In the genomic region with DNA sequence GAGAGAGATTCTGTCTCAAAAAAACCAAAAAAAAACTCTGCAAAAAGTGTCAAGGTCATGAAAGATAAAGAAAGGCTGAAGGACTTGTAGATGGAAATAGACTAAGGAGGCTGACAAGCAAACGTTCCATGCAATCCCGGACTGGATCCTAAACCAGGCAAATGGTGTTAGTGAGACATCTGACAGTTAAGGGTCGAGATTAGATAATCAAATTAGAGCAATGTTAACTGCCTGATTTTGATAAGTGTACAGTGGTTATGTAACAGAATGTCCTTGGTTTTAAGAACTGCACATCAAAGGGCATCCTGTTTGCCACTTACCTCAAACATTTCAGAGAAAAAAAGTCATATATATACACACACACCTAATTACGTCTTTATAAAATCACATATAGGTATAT, we compare ENCODE assay signal across 22 cellular contexts. TPM values are rescaled to one million over a fixed set of nuclear protein-coding genes. Genes with fewer than 3 reads are reported as not detected.
DNase-seq lines count a peak whose midpoint lies in the region; ATAC-seq and TF ChIP-seq lines count a peak whose summit lies in the region.
"Had no signal": no experiment of that assay in that cellular context is flagged by ENCODE, and none has a peak within 500 bp of the region (broad histone marks: within the 10 kb centered on the region; RNA-seq: fewer than 3 reads in every experiment).

No MANE protein-coding gene starts in this region.

- H3K27me3 Mint-ChIP-seq in activated CD4-positive, alpha-beta T cell treated with anti-CD3 and anti-CD28 coated beads for 36 hours, result no peaks in the 10 kb centered on the region
- H3K27me3 Mint-ChIP-seq in CD4-positive, alpha-beta memory T cell, result no peaks in the 10 kb centered on the region
- H3K27me3 Mint-ChIP-seq in activated CD8-positive, alpha-beta T cell treated with anti-CD3 and anti-CD28 coated beads for 36 hours, result no peaks in the 10 kb centered on the region
- H3K27me3 Mint-ChIP-seq in effector memory CD8-positive, alpha-beta T cell, result no peaks in the 10 kb centered on the region
- H3K27me3 Mint-ChIP-seq in activated CD8-positive, alpha-beta memory T cell treated with anti-CD3 and anti-CD28 coated beads, Interleukin-2, amount 10 ng/mL, durations not matched to agents 7 days and 5 days, result no peaks in the 10 kb centered on the region

- H3K36me3 ChIP-seq in CD4-positive, alpha-beta memory T cell (ENCODE audit: insufficient read depth, low read length), result peaks cover 7% of the 10 kb centered on the region

- DNase-seq in activated CD4-positive, alpha-beta T cell treated with anti-CD3 and anti-CD28 coated beads for 36 hours, result no peak
- no peak for DNase-seq in activated CD4-positive, alpha-beta T cell treated with anti-CD3 and anti-CD28 coated beads, Interleukin-2, amount 50 U/mL, for 1 hour
- peak; percentile 47 to 78 (median 71) for DNase-seq in CD4-positive, alpha-beta memory T cell
- no peak for DNase-seq in activated CD8-positive, alpha-beta T cell treated with anti-CD3 and anti-CD28 coated beads for 36 hours
- no peak for DNase-seq in effector memory CD8-positive, alpha-beta T cell
- no peak for DNase-seq in activated CD8-positive, alpha-beta memory T cell treated with anti-CD3 and anti-CD28 coated beads, Interleukin-2, amount 10 ng/mL, durations not matched to agents 7 days and 5 days
- DNase-seq: activated CD4-positive, CD25-positive, alpha-beta regulatory T cell treated with anti-CD3 and anti-CD28 coated beads, Interleukin-2, amount 50 U/mL, for 72 hours; effector CD4-positive, alpha-beta T cell; HFFc6; Kasumi-1; left ventricle myocardium superior; NCI-H1694; NCI-H510A; NK-92 treated with Interleukin-12 subunit alpha and Interleukin-12 subunit beta, amount 100 ng/mL, for 24 hours; nucleus accumbens; PC-9 had no signal

- peak overlapping the region; percentile 14 for H3K27ac ChIP-seq in CD4-positive, alpha-beta memory T cell (ENCODE audit: low read depth, low read length)
- H3K27ac ChIP-seq: PC-9, tibial nerve had no signal

- H3K4me1 ChIP-seq in CD4-positive, alpha-beta memory T cell (ENCODE audit: insufficient read depth, low read length), result peaks cover 46% of the 10 kb centered on the region

- peaks cover 31% of the 10 kb centered on the region for H3K4me1 Mint-ChIP-seq in activated CD4-positive, alpha-beta T cell treated with anti-CD3 and anti-CD28 coated beads for 36 hours
- peaks cover 29 to 56% (median 44%) of the 10 kb centered on the region in 4 donors for H3K4me1 Mint-ChIP-seq in CD4-positive, alpha-beta memory T cell
- H3K4me1 Mint-ChIP-seq in activated CD8-positive, alpha-beta T cell treated with anti-CD3 and anti-CD28 coated beads for 36 hours (ENCODE audit: low read depth), result peaks cover 23% of the 10 kb centered on the region
- peaks cover 16 to 25% of the 10 kb centered on the region in 2 donors for H3K4me1 Mint-ChIP-seq in effector memory CD8-positive, alpha-beta T cell (ENCODE audit: low read depth in 2 of 2)
- peaks cover 22% of the 10 kb centered on the region for H3K4me1 Mint-ChIP-seq in activated CD8-positive, alpha-beta memory T cell treated with anti-CD3 and anti-CD28 coated beads, Interleukin-2, amount 10 ng/mL, durations not matched to agents 7 days and 5 days

- H3K4me3 ChIP-seq in CD4-positive, alpha-beta memory T cell (ENCODE audit: low read length in 2 of 2), result peak overlapping the region in 1 of 2 donors; percentile 2
- H3K4me3 ChIP-seq: GM23338, PC-9, tibial nerve had no signal

- POLR2A ChIA-PET in activated CD4-positive, alpha-beta T cell treated with anti-CD3 and anti-CD28 coated beads for 36 hours (lab: Charles Lee), result no interaction called here
- POLR2A ChIA-PET in CD4-positive, alpha-beta memory T cell (lab: Charles Lee; ENCODE audit: partially characterized antibody), result interaction anchor here (0.6 to 2.2 kb wide), 3 partner anchors 9 to 36 kb away, joined by 3 to 6 read pairs (median 3); a partner anchor contains a TSS
- POLR2A ChIA-PET in activated CD8-positive, alpha-beta T cell treated with anti-CD3 and anti-CD28 coated beads for 36 hours (lab: Charles Lee), result interaction anchor here (1.0 to 1.7 kb wide), 2 partner anchors 12 to 22 kb away, joined by 3 read pairs; no protein-coding TSS in a partner anchor

- H3K27ac Mint-ChIP-seq in activated CD4-positive, alpha-beta T cell treated with anti-CD3 and anti-CD28 coated beads for 36 hours, result peak overlapping the region; percentile 27
- H3K27ac Mint-ChIP-seq in CD4-positive, alpha-beta memory T cell, result peak overlapping the region; percentile 92 to 99 (median 98)
- peak overlapping the region; percentile 46 for H3K27ac Mint-ChIP-seq in activated CD8-positive, alpha-beta T cell treated with anti-CD3 and anti-CD28 coated beads for 36 hours
- peak overlapping the region; percentile 51 to 62 for H3K27ac Mint-ChIP-seq in effector memory CD8-positive, alpha-beta T cell
- no peak overlapping the region for H3K27ac Mint-ChIP-seq in activated CD8-positive, alpha-beta memory T cell treated with anti-CD3 and anti-CD28 coated beads, Interleukin-2, amount 10 ng/mL, durations not matched to agents 7 days and 5 days
- H3K27ac Mint-ChIP-seq: brain, GM23338, HFFc6 had no signal

- intact Hi-C loops in activated CD4-positive, alpha-beta T cell treated with anti-CD3 and anti-CD28 coated beads for 36 hours (cut with DNase I, micrococcal nuclease), result no loop called here
- intact Hi-C loops in CD4-positive, alpha-beta memory T cell (cut with micrococcal nuclease), result no loop called here
- intact Hi-C loops in activated CD8-positive, alpha-beta T cell treated with anti-CD3 and anti-CD28 coated beads for 36 hours (cut with micrococcal nuclease), result no loop called here

- no peak for TF ChIP-seq CTCF in activated CD8-positive, alpha-beta T cell treated with anti-CD3 and anti-CD28 coated beads for 36 hours (IDR thresholded peaks at IDR 0.05)

- peaks cover 12% of the 10 kb centered on the region for H3K36me3 Mint-ChIP-seq in activated CD4-positive, alpha-beta T cell treated with anti-CD3 and anti-CD28 coated beads for 36 hours (ENCODE audit: low read depth)
- H3K36me3 Mint-ChIP-seq in CD4-positive, alpha-beta memory T cell, result peaks cover 9 to 18% of the 10 kb centered on the region in 2 donors
- peaks cover 16% of the 10 kb centered on the region for H3K36me3 Mint-ChIP-seq in activated CD8-positive, alpha-beta T cell treated with anti-CD3 and anti-CD28 coated beads for 36 hours (ENCODE audit: low read depth)
- peaks cover 31% of the 10 kb centered on the region for H3K36me3 Mint-ChIP-seq in effector memory CD8-positive, alpha-beta T cell (ENCODE audit: insufficient read depth)
- H3K36me3 Mint-ChIP-seq in activated CD8-positive, alpha-beta memory T cell treated with anti-CD3 and anti-CD28 coated beads, Interleukin-2, amount 10 ng/mL, durations not matched to agents 7 days and 5 days, result peaks cover 13% of the 10 kb centered on the region

- H3K9me3 Mint-ChIP-seq in activated CD4-positive, alpha-beta T cell treated with anti-CD3 and anti-CD28 coated beads for 36 hours (ENCODE audit: low read depth), result no peaks in the 10 kb centered on the region
- H3K9me3 Mint-ChIP-seq in CD4-positive, alpha-beta memory T cell, result peaks cover 0 to 2% (median 0%) of the 10 kb centered on the region in 8 donors
- H3K9me3 Mint-ChIP-seq in activated CD8-positive, alpha-beta T cell treated with anti-CD3 and anti-CD28 coated beads for 36 hours, result peaks cover 1% of the 10 kb centered on the region
- no peaks in the 10 kb centered on the region for H3K9me3 Mint-ChIP-seq in effector memory CD8-positive, alpha-beta T cell
- H3K9me3 Mint-ChIP-seq in activated CD8-positive, alpha-beta memory T cell treated with anti-CD3 and anti-CD28 coated beads, Interleukin-2, amount 10 ng/mL, durations not matched to agents 7 days and 5 days (ENCODE audit: low read depth), result no peaks in the 10 kb centered on the region
- H3K9me3 Mint-ChIP-seq: HFFc6 had no signal

- CTCF ChIA-PET in activated CD4-positive, alpha-beta T cell treated with anti-CD3 and anti-CD28 coated beads for 36 hours (lab: Charles Lee), result no interaction called here
- CTCF ChIA-PET in CD4-positive, alpha-beta memory T cell (lab: Charles Lee; ENCODE audit: partially characterized antibody), result interaction anchor here (0.9 to 2.2 kb wide), 3 partner anchors 28 to 42 kb away, joined by 3 to 17 read pairs (median 4); no protein-coding TSS in a partner anchor
- CTCF ChIA-PET in activated CD8-positive, alpha-beta T cell treated with anti-CD3 and anti-CD28 coated beads for 36 hours (lab: Charles Lee), result no interaction called here
- CTCF ChIA-PET in activated CD8-positive, alpha-beta memory T cell treated with anti-CD3 and anti-CD28 coated beads, Interleukin-2, amount 10 ng/mL, durations not matched to agents 7 days and 5 days (lab: Charles Lee), result no interaction called here

- no peak for ATAC-seq in activated CD4-positive, alpha-beta T cell treated with anti-CD3 and anti-CD28 coated beads for 36 hours
- no peak for ATAC-seq in activated CD8-positive, alpha-beta T cell treated with anti-CD3 and anti-CD28 coated beads for 36 hours
- ATAC-seq in effector memory CD8-positive, alpha-beta T cell (replicated peaks), result no peak
- ATAC-seq in activated CD8-positive, alpha-beta memory T cell treated with anti-CD3 and anti-CD28 coated beads, Interleukin-2, amount 10 ng/mL, durations not matched to agents 7 days and 5 days, result no peak
- ATAC-seq in GM18858 (IDR thresholded peaks at IDR 0.05; ENCODE audit: unreplicated experiment), result no peak
- no peak for ATAC-seq in HG02642 (IDR thresholded peaks at IDR 0.05; ENCODE audit: poor library complexity, unreplicated experiment)
- ATAC-seq: GM23338, left ventricle myocardium superior, Right ventricle myocardium inferior had no signal

- H3K9me3 ChIP-seq in CD4-positive, alpha-beta memory T cell (ENCODE audit: control insufficient read depth in 1 of 2, low read length in 2 of 2), result no peaks in the 10 kb centered on the region
- H3K9me3 ChIP-seq: tibial nerve had no signal

- H3K4me3 Mint-ChIP-seq in activated CD4-positive, alpha-beta T cell treated with anti-CD3 and anti-CD28 coated beads for 36 hours, result no peak overlapping the region
- H3K4me3 Mint-ChIP-seq in CD4-positive, alpha-beta memory T cell, result peak overlapping the region; percentile 8 to 75 (median 70)
- H3K4me3 Mint-ChIP-seq in activated CD8-positive, alpha-beta T cell treated with anti-CD3 and anti-CD28 coated beads for 36 hours, result no peak overlapping the region
- H3K4me3 Mint-ChIP-seq in effector memory CD8-positive, alpha-beta T cell, result peak overlapping the region in 1 of 2 donors; percentile 11
- no peak overlapping the region for H3K4me3 Mint-ChIP-seq in activated CD8-positive, alpha-beta memory T cell treated with anti-CD3 and anti-CD28 coated beads, Interleukin-2, amount 10 ng/mL, durations not matched to agents 7 days and 5 days
- H3K4me3 Mint-ChIP-seq: GM23338, HFFc6 had no signal

- H3K27me3 ChIP-seq in CD4-positive, alpha-beta memory T cell (ENCODE audit: insufficient read depth, low read length), result no peaks in the 10 kb centered on the region
- H3K27me3 ChIP-seq: tibial nerve had no signal

RNA-seq across cellular contexts. Expression of a gene that starts 3.5 kb away (rescaled TPM):
- total RNA-seq in activated CD4-positive, alpha-beta T cell treated with anti-CD3 and anti-CD28 coated beads for 36 hours, result 1,000 to 10,000 TPM; 1,919 to 2,242 TPM
- 100 to 1,000 TPM; 289 to 333 TPM for total RNA-seq in CD4-positive, alpha-beta memory T cell
- polyA plus RNA-seq in CD4-positive, alpha-beta memory T cell, result 100 to 1,000 TPM; 750 to 868 TPM
- total RNA-seq in activated CD8-positive, alpha-beta T cell treated with anti-CD3 and anti-CD28 coated beads for 36 hours, result 1,000 to 10,000 TPM; 2,177 to 2,247 TPM
- 1,000 to 10,000 TPM; 1,047 to 1,473 TPM for total RNA-seq in activated CD8-positive, alpha-beta memory T cell treated with anti-CD3 and anti-CD28 coated beads, Interleukin-2, amount 10 ng/mL, durations not matched to agents 7 days and 5 days

RNA-seq across cellular contexts. Expression of a gene that starts 29.4 kb away (rescaled TPM):
- 10 to 100 TPM; 13.1 to 16.2 TPM for total RNA-seq in activated CD4-positive, alpha-beta T cell treated with anti-CD3 and anti-CD28 coated beads for 36 hours
- 10 to 100 TPM; 30.2 to 35.3 TPM for total RNA-seq in CD4-positive, alpha-beta memory T cell
- polyA plus RNA-seq in CD4-positive, alpha-beta memory T cell, result 10 to 100 TPM; 12.1 to 12.9 TPM
- total RNA-seq in activated CD8-positive, alpha-beta T cell treated with anti-CD3 and anti-CD28 coated beads for 36 hours, result 10 to 100 TPM; 11.8 to 12.4 TPM
- total RNA-seq in activated CD8-positive, alpha-beta memory T cell treated with anti-CD3 and anti-CD28 coated beads, Interleukin-2, amount 10 ng/mL, durations not matched to agents 7 days and 5 days, result 10 to 100 TPM; 17.2 to 17.8 TPM

Comparison
In these comparisons a context has a peak if more than half of its experiments do, and no peak if none do; other contexts are left out.
1. DNase-seq: peak in CD4-positive, alpha-beta memory T cell (5 of 5); none in activated CD4-positive, alpha-beta T cell treated with anti-CD3 and anti-CD28 coated beads for 36 hours (single experiment), activated CD4-positive, alpha-beta T cell treated with anti-CD3 and anti-CD28 coated beads, Interleukin-2, amount 50 U/mL, for 1 hour (single experiment), activated CD8-positive, alpha-beta T cell treated with anti-CD3 and anti-CD28 coated beads for 36 hours (single experiment), effector memory CD8-positive, alpha-beta T cell (0 of 3) and activated CD8-positive, alpha-beta memory T cell treated with anti-CD3 and anti-CD28 coated beads, Interleukin-2, amount 10 ng/mL, durations not matched to agents 7 days and 5 days (single experiment).
2. H3K4me3 Mint-ChIP-seq: peak in CD4-positive, alpha-beta memory T cell (8 of 8); none in activated CD4-positive, alpha-beta T cell treated with anti-CD3 and anti-CD28 coated beads for 36 hours (single experiment), activated CD8-positive, alpha-beta T cell treated with anti-CD3 and anti-CD28 coated beads for 36 hours (single experiment) and activated CD8-positive, alpha-beta memory T cell treated with anti-CD3 and anti-CD28 coated beads, Interleukin-2, amount 10 ng/mL, durations not matched to agents 7 days and 5 days (single experiment).